8 cellular contexts compared by ENCODE assay signal in the genomic region with DNA sequence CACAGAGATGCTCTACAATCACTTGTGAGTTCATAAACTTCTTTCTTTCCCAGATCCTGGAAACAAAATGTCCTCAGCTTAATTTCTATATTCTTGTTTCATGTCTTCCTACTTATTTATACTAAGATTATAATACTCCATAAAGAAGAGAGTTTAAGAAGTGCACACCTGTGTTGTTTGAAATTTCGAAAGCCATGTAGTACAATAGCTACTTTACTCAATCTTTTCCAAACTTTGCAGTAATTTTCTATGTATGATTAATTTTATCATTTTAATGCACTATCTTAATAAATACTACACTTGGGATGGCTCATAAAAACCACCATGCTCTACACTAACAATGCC. TPM values are rescaled to one million over a fixed set of nuclear protein-coding genes. Genes with fewer than 3 reads are reported as not detected.
DNase-seq lines count a peak whose midpoint lies in the region; ATAC-seq and TF ChIP-seq lines count a peak whose summit lies in the region.

No MANE protein-coding gene starts in this region.

- H3K9me3 ChIP-seq in stomach = no peaks in the 10 kb centered on the region

- H3K4me1 ChIP-seq in stomach = peaks cover 13 to 26% (median 21%) of the 10 kb centered on the region in 4 donors

- H3K36me3 Mint-ChIP-seq in activated CD4-positive, alpha-beta T cell treated with anti-CD3 and anti-CD28 coated beads, Interleukin-2, amount 10 ng/mL, durations not matched to agents 24 days and 14 days (ENCODE audit: low read depth) = peaks cover 11% of the 10 kb centered on the region
- H3K36me3 Mint-ChIP-seq in glutamatergic neuron (ENCODE audit: unreplicated experiment) = peaks cover 5% of the 10 kb centered on the region

- H3K27me3 Mint-ChIP-seq in activated CD4-positive, alpha-beta T cell treated with anti-CD3 and anti-CD28 coated beads, Interleukin-2, amount 10 ng/mL, durations not matched to agents 24 days and 14 days = peaks cover 2% of the 10 kb centered on the region
- H3K27me3 Mint-ChIP-seq in glutamatergic neuron (ENCODE audit: unreplicated experiment) = peaks cover 2% of the 10 kb centered on the region

- H3K9me3 Mint-ChIP-seq in activated CD4-positive, alpha-beta T cell treated with anti-CD3 and anti-CD28 coated beads, Interleukin-2, amount 10 ng/mL, durations not matched to agents 24 days and 14 days = no peaks in the 10 kb centered on the region
- H3K9me3 Mint-ChIP-seq in glutamatergic neuron (ENCODE audit: unreplicated experiment) = peaks cover 6% of the 10 kb centered on the region

- H3K4me1 Mint-ChIP-seq in activated CD4-positive, alpha-beta T cell treated with anti-CD3 and anti-CD28 coated beads, Interleukin-2, amount 10 ng/mL, durations not matched to agents 24 days and 14 days = peaks cover 21% of the 10 kb centered on the region
- peaks cover 4% of the 10 kb centered on the region for H3K4me1 Mint-ChIP-seq in glutamatergic neuron (ENCODE audit: low read depth, unreplicated experiment)

- DNase-seq in activated CD4-positive, alpha-beta T cell treated with anti-CD3 and anti-CD28 coated beads, Interleukin-2, amount 10 ng/mL, durations not matched to agents 24 days and 14 days = no peak
- no peak for DNase-seq in activated CD4-positive, alpha-beta T cell treated with anti-CD3 and anti-CD28 coated beads for 48 hours
- no peak for DNase-seq in glutamatergic neuron
- no peak for DNase-seq in stomach
- DNase-seq in activated effector memory CD4-positive, alpha-beta T cell treated with anti-CD3 and anti-CD28 coated beads, Interleukin-2, amount 50 U/mL, for 16 hours = no peak
- no peak for DNase-seq in AML-193 (lab: John Stamatoyannopoulos, UW)
- no peak for DNase-seq in dermis blood vessel endothelial cell

- H3K36me3 ChIP-seq in stomach = peaks cover 0 to 16% (median 10%) of the 10 kb centered on the region in 4 donors

- WGBS in stomach, 5 donors = 92 to 100% (median 98%) methylated on average over 1 of the region's 1 CpG

- no peak overlapping the region for H3K27ac Mint-ChIP-seq in activated CD4-positive, alpha-beta T cell treated with anti-CD3 and anti-CD28 coated beads, Interleukin-2, amount 10 ng/mL, durations not matched to agents 24 days and 14 days
- peak overlapping the region; percentile 3 for H3K27ac Mint-ChIP-seq in glutamatergic neuron (ENCODE audit: unreplicated experiment)

- peak overlapping the region; percentile 90 for H3K4me3 Mint-ChIP-seq in activated CD4-positive, alpha-beta T cell treated with anti-CD3 and anti-CD28 coated beads, Interleukin-2, amount 10 ng/mL, durations not matched to agents 24 days and 14 days
- peak overlapping the region; percentile 95 for H3K4me3 Mint-ChIP-seq in glutamatergic neuron (ENCODE audit: unreplicated experiment)

- no peaks in the 10 kb centered on the region for H3K27me3 ChIP-seq in stomach

- peak overlapping the region; percentile 58 to 98 (median 76) for H3K4me3 ChIP-seq in stomach

- no peak for TF ChIP-seq EP300 in stomach (IDR thresholded peaks at IDR 0.05)

- no peak for TF ChIP-seq POLR2A in stomach (IDR thresholded peaks at IDR 0.05)

- TF ChIP-seq CTCF in glutamatergic neuron (IDR thresholded peaks at IDR 0.05; ENCODE audit: partially characterized antibody, unreplicated experiment) (no peak), stomach (IDR thresholded peaks at IDR 0.05) (peak in 1 of 7 experiments; percentile 7)

- peak overlapping the region in 1 of 5 donors; percentile 70 for H3K27ac ChIP-seq in stomach

- peak; percentile 5; the same call in 1 of the 3 replicates for ATAC-seq in SK-N-SH treated with all-trans-retinoic acid at 6 μM for 48 hours

- intact Hi-C loops in activated CD4-positive, alpha-beta T cell treated with anti-CD3 and anti-CD28 coated beads, Interleukin-2, amount 10 ng/mL, durations not matched to agents 24 days and 14 days (cut with micrococcal nuclease) = no loop called here
- intact Hi-C loops in stomach (cut with DNase I; ENCODE audit: low total_unique reads) = no loop called here

TF ChIP-seq in SK-N-SH treated with all-trans-retinoic acid at 6 μM for 48 hours, 23 proteins besides CTCF, POLR2A, EP300 and RAD21 (continues in another document):
- no peak for TF ChIP-seq TSHZ2 (CRISPR knock-in tag; IDR thresholded peaks at IDR 0.05)
- no peak for TF ChIP-seq ZNF8 (CRISPR knock-in tag; IDR thresholded peaks at IDR 0.05)
- TF ChIP-seq, protein P1, sequence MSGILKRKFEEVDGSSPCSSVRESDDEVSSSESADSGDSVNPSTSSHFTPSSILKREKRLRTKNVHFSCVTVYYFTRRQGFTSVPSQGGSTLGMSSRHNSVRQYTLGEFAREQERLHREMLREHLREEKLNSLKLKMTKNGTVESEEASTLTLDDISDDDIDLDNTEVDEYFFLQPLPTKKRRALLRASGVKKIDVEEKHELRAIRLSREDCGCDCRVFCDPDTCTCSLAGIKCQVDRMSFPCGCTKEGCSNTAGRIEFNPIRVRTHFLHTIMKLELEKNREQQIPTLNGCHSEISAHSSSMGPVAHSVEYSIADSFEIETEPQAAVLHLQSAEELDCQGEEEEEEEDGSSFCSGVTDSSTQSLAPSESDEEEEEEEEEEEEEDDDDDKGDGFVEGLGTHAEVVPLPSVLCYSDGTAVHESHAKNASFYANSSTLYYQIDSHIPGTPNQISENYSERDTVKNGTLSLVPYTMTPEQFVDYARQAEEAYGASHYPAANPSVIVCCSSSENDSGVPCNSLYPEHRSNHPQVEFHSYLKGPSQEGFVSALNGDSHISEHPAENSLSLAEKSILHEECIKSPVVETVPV (CRISPR knock-in tag; IDR thresholded peaks at IDR 0.05) = no peak
- no peak for TF ChIP-seq OSR1 (CRISPR knock-in tag; IDR thresholded peaks at IDR 0.05)
- TF ChIP-seq ZNF70 (CRISPR knock-in tag; IDR thresholded peaks at IDR 0.05) = no peak
- TF ChIP-seq ZNF565 (CRISPR knock-in tag; conservative IDR thresholded peaks at IDR 0.05; ENCODE audit: low read depth) = no peak
- no peak for TF ChIP-seq POU6F1 (CRISPR knock-in tag; IDR thresholded peaks at IDR 0.05; ENCODE audit: borderline replicate concordance, low read depth)

RNA-seq across cellular contexts. Expression of gene TTC5, which starts 0.3 kb away (rescaled TPM):
- 36.2 and 39.7 TPM in 2 replicates for total RNA-seq in activated CD4-positive, alpha-beta T cell treated with anti-CD3 and anti-CD28 coated beads, Interleukin-2, amount 10 ng/mL, durations not matched to agents 24 days and 14 days
- total RNA-seq in glutamatergic neuron (ENCODE audit: unreplicated experiment) = 37.4 TPM
- total RNA-seq in stomach = 10 to 100 TPM in 2 of 5 donors, 1 to 10 TPM in 3; 2.3 to 30.3 (median 6.2) TPM
- polyA plus RNA-seq in stomach = 1 to 10 TPM; 2.9 to 5.0 (median 3.8) TPM
- 30.5 and 31.8 TPM in 2 replicates for total RNA-seq in dermis blood vessel endothelial cell

RNA-seq across cellular contexts. Expression of gene CCNB1IP1, which starts 27.0 kb away (rescaled TPM):
- total RNA-seq in activated CD4-positive, alpha-beta T cell treated with anti-CD3 and anti-CD28 coated beads, Interleukin-2, amount 10 ng/mL, durations not matched to agents 24 days and 14 days = 60.5 and 61.8 TPM in 2 replicates
- total RNA-seq in glutamatergic neuron (ENCODE audit: unreplicated experiment) = 95.8 TPM
- total RNA-seq in stomach = 100 to 1,000 TPM in 1 of 5 donors, 10 to 100 TPM in 3, 1 to 10 TPM in 1; 2.6 to 104 (median 58.9) TPM
- polyA plus RNA-seq in stomach = 10 to 100 TPM; 39.2 to 69.5 (median 52.7) TPM
- 30.8 and 33.0 TPM in 2 replicates for total RNA-seq in dermis blood vessel endothelial cell

RNA-seq across cellular contexts. Expression of gene PARP2, which starts 37.4 kb away (rescaled TPM):
- total RNA-seq in activated CD4-positive, alpha-beta T cell treated with anti-CD3 and anti-CD28 coated beads, Interleukin-2, amount 10 ng/mL, durations not matched to agents 24 days and 14 days = 32.0 and 33.1 TPM in 2 replicates
- total RNA-seq in glutamatergic neuron (ENCODE audit: unreplicated experiment) (33.9 TPM), stomach (10 to 100 TPM in 3 of 5 donors, 1 to 10 TPM in 2; 4.1 to 30.4 (median 17.7) TPM), dermis blood vessel endothelial cell (7.1 and 9.0 TPM in 2 replicates)
- 10 to 100 TPM in 2 of 3 donors, 1 to 10 TPM in 1; 7.5 to 16.0 (median 11.2) TPM for polyA plus RNA-seq in stomach
